8 cellular contexts compared by ENCODE assay signal in genomic region chr2:195535911-195536522, GRCh38.
A peak's percentile ranks its signal among the peaks of the same experiment; 100 is the strongest.
DNase-seq lines count a peak whose midpoint lies in the region; ATAC-seq and TF ChIP-seq lines count a peak whose summit lies in the region.

No MANE protein-coding gene starts in this region.

- peak overlapping the region in 1 of 8 donors; percentile 6 for H3K4me3 ChIP-seq in spleen

- no peaks in the 10 kb centered on the region for H3K36me3 ChIP-seq in spleen

- DNase-seq in RPMI7951 (ENCODE audit: low read depth) (peak; percentile 68), spleen (peak; percentile 90), NCI-H526 treated with DMSO at 0.1 percent for 48 hours (lab: John Stamatoyannopoulos, UW) (no peak), T1000 (lab: John Stamatoyannopoulos, UW) (no peak), NCI-H226 (no peak)
- DNase-seq in activated T-helper 9 cell treated with anti-CD3 and anti-CD28 coated beads, Interleukin-2, amount 50 U/mL, for 16 hours (ENCODE audit: low read depth) = peak; percentile 43

- no peak for TF ChIP-seq POLR2A in spleen (IDR thresholded peaks at IDR 0.05)

- WGBS in spleen, 5 donors = 25 to 33% (median 26%) methylated on average over 7 of the region's 7 CpGs

- H3K4me1 ChIP-seq in spleen = peaks cover 44 to 83% (median 57%) of the 10 kb centered on the region in 6 donors

- H3K9me3 ChIP-seq in spleen = no peaks in the 10 kb centered on the region

- intact Hi-C loops in spleen (cut with DNase I; ENCODE audit: low total_unique reads) = no loop called here

- ATAC-seq in GM18519 (IDR thresholded peaks at IDR 0.05; ENCODE audit: low FRiP score, unreplicated experiment) (peak; percentile 97), HG02938 (IDR thresholded peaks at IDR 0.05; ENCODE audit: unreplicated experiment) (peak; percentile 85)

- no peaks in the 10 kb centered on the region for H3K27me3 ChIP-seq in spleen (replicated peaks in 1 of 7)

- TF ChIP-seq CTCF in spleen (IDR thresholded peaks at IDR 0.05 in 8 of 11, conservative IDR thresholded peaks at IDR 0.05 in 3 of 11) = no peak

- H3K27ac ChIP-seq in spleen = peak overlapping the region; percentile 62 to 88 (median 75)

Comparison
In these comparisons a context has a peak if more than half of its experiments do, and no peak if none do; other contexts are left out.
1. DNase-seq: peak in RPMI7951 (single experiment), activated T-helper 9 cell treated with anti-CD3 and anti-CD28 coated beads, Interleukin-2, amount 50 U/mL, for 16 hours (single experiment) and spleen (single experiment); none in NCI-H526 treated with DMSO at 0.1 percent for 48 hours (single experiment), T1000 (single experiment) and NCI-H226 (single experiment).